16 cellular contexts compared by ENCODE assay signal in the genomic region with DNA sequence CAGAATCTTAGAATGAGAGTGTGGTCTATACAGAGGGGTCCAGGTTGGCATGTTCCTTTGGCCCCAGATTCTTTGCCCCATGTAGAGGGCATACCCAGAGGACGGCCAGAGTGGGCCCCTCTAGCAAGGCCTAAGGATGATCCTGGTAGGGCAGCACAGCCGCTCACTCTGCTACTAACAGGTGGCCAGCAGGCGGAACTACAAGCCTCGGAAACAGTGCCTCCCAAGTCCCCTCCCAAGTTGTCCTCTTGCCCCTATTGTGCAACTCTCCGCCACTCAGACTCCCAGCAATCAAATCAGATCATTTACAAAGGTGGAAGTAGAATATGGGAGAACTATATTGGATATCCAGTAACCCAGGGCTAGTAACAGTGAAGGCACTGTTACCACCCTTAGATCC.
"Had no signal": no experiment of that assay in that cellular context is flagged by ENCODE, and none has a peak within 500 bp of the region (broad histone marks: within the 10 kb centered on the region; RNA-seq: fewer than 3 reads in every experiment).

No MANE protein-coding gene starts in this region.

- H3K9me3 ChIP-seq: prostate gland, suprapubic skin, upper lobe of right lung had no signal

- FAIRE-seq: astrocyte had no signal

- DNase-seq: activated CD4-positive, alpha-beta T cell treated with anti-CD3 and anti-CD28 coated beads, Interleukin-2, amount 10 ng/mL, durations not matched to agents 7 days and 5 days; activated CD4-positive, CD25-positive, alpha-beta regulatory T cell; activated naive CD4-positive, alpha-beta T cell treated with anti-CD3 and anti-CD28 coated beads for 36 hours; activated T-cell treated with anti-CD3 and anti-CD28 coated beads for 4 hours; effector CD8-positive, alpha-beta T cell; hypothalamus; immature natural killer cell; left cardiac atrium; stimulated activated naive CD8-positive, alpha-beta T cell treated with anti-CD3 and anti-CD28 coated beads, Interleukin-15, Interleukin-2, amounts not matched to agents 100 U/mL and 50 U/mL, for 24 hours; upper lobe of right lung had no signal

- H3K36me3 ChIP-seq: prostate gland, suprapubic skin, upper lobe of right lung had no signal

- H3K4me1 ChIP-seq: prostate gland, upper lobe of right lung had no signal

- ATAC-seq: activated T-helper 17 cell treated with anti-CD3 and anti-CD28 coated beads, Interleukin-2, amount 50 U/mL, for 72 hours; left cardiac atrium; sciatic nerve; stimulated activated naive CD8-positive, alpha-beta T cell treated with anti-CD3 and anti-CD28 coated beads, Interleukin-15, Interleukin-2, amounts not matched to agents 100 U/mL and 50 U/mL, for 24 hours; upper lobe of right lung had no signal

- H3K4me3 ChIP-seq: prostate gland, suprapubic skin, upper lobe of right lung had no signal

- H3K27ac ChIP-seq: epithelial cell of prostate, prostate gland, suprapubic skin, upper lobe of right lung had no signal

- H3K27me3 ChIP-seq: suprapubic skin, upper lobe of right lung had no signal
